In the genomic region with DNA sequence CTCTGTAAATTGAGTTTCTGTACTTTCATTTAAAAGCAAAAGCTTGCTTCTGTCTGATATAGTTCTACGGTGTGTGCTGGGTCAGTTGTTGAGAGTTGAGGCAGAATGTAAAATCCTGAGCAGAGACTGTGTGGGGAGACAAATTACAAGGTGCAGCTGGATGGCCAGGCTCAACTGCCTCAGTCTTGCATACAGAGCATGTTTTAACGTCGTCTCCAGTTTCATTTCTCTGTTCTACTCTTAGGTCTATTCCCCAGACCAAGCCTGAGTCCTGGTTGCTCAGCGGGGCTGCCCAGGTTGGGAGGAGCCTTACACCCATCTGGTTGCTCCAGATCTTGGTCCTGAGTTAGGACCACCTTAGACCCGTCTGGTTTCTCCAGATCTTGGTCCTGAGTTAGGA, we compare ENCODE assay signal across 11 cellular contexts. TPM values are rescaled to one million over a fixed set of nuclear protein-coding genes. Genes with fewer than 3 reads are reported as not detected.
DNase-seq lines count a peak whose midpoint lies in the region; ATAC-seq and TF ChIP-seq lines count a peak whose summit lies in the region.
"Had no signal": no experiment of that assay in that cellular context is flagged by ENCODE, and none has a peak within 500 bp of the region (broad histone marks: within the 10 kb centered on the region; RNA-seq: fewer than 3 reads in every experiment).

No MANE protein-coding gene starts in this region.

- peaks cover 0 to 5% (median 0%) of the 10 kb centered on the region in 3 donors for H3K4me1 Mint-ChIP-seq in naive B cell
- H3K4me1 Mint-ChIP-seq in chondrocyte (ENCODE audit: low read depth) = peaks cover 45% of the 10 kb centered on the region

- H3K9me3 Mint-ChIP-seq in naive B cell = peaks cover 0 to 5% (median 0%) of the 10 kb centered on the region in 7 donors
- H3K9me3 Mint-ChIP-seq in chondrocyte (ENCODE audit: low read depth) = peaks cover 4% of the 10 kb centered on the region
- H3K9me3 Mint-ChIP-seq: activated naive CD8-positive, alpha-beta T cell treated with anti-CD3 and anti-CD28 coated beads, Interleukin-2, amount 10 ng/mL, durations not matched to agents 7 days and 5 days had no signal

- ATAC-seq in HG02610 (IDR thresholded peaks at IDR 0.05; ENCODE audit: unreplicated experiment) (peak; percentile 69), HG03520 (IDR thresholded peaks at IDR 0.05; ENCODE audit: unreplicated experiment) (peak; percentile 70), naive B cell (ENCODE audit: low read depth in 2 of 2) (peak; percentile 41 to 50), GM19467 (IDR thresholded peaks at IDR 0.05; ENCODE audit: unreplicated experiment) (no peak)

- peaks cover 5 to 13% (median 5%) of the 10 kb centered on the region in 3 donors for H3K27me3 Mint-ChIP-seq in naive B cell
- H3K27me3 Mint-ChIP-seq in chondrocyte (ENCODE audit: low read depth) = no peaks in the 10 kb centered on the region

- no peak overlapping the region for H3K4me3 Mint-ChIP-seq in naive B cell
- H3K4me3 Mint-ChIP-seq in chondrocyte (ENCODE audit: unreplicated experiment) = no peak overlapping the region
- H3K4me3 Mint-ChIP-seq: activated naive CD8-positive, alpha-beta T cell treated with anti-CD3 and anti-CD28 coated beads, Interleukin-2, amount 10 ng/mL, durations not matched to agents 7 days and 5 days; immature natural killer cell had no signal

- TF ChIP-seq CTCF in chondrocyte (IDR thresholded peaks at IDR 0.05) = no peak

- H3K36me3 Mint-ChIP-seq in naive B cell = no peaks in the 10 kb centered on the region
- no peaks in the 10 kb centered on the region for H3K36me3 Mint-ChIP-seq in chondrocyte (ENCODE audit: low read depth)
- H3K36me3 Mint-ChIP-seq: activated naive CD8-positive, alpha-beta T cell treated with anti-CD3 and anti-CD28 coated beads, Interleukin-2, amount 10 ng/mL, durations not matched to agents 7 days and 5 days; immature natural killer cell had no signal

- peak; percentile 51 for DNase-seq in GM19240 (ENCODE audit: insufficient read length, low spot score)
- no peak for DNase-seq in naive B cell
- no peak for DNase-seq in chondrocyte (ENCODE audit: low spot score)
- DNase-seq in DMS79 treated with DMSO at 0.1 percent for 48 hours (lab: John Stamatoyannopoulos, UW) = no peak
- DNase-seq: activated naive CD8-positive, alpha-beta T cell treated with anti-CD3 and anti-CD28 coated beads, Interleukin-2, amount 10 ng/mL, durations not matched to agents 7 days and 5 days; H7; immature natural killer cell; NCI-H2081 had no signal

- H3K27ac Mint-ChIP-seq in naive B cell (no peak overlapping the region), chondrocyte (ENCODE audit: unreplicated experiment) (no peak overlapping the region)
- H3K27ac Mint-ChIP-seq: activated naive CD8-positive, alpha-beta T cell treated with anti-CD3 and anti-CD28 coated beads, Interleukin-2, amount 10 ng/mL, durations not matched to agents 7 days and 5 days; immature natural killer cell had no signal

RNA-seq across cellular contexts. Expression of a gene that starts 54.4 kb away (rescaled TPM):
- under 1 TPM in 1 of 6 donors, not detected in 5; 0.13 TPM for polyA plus RNA-seq in naive B cell (ENCODE audit: low read depth in 6 of 6)
- total RNA-seq in chondrocyte = 2.8 to 21.0 TPM (median 19.0 TPM) in 3 replicates
- total RNA-seq: activated naive CD8-positive, alpha-beta T cell treated with anti-CD3 and anti-CD28 coated beads, Interleukin-2, amount 10 ng/mL, durations not matched to agents 7 days and 5 days had no signal
- polyA plus RNA-seq: immature natural killer cell had no signal
